In the genomic region with DNA sequence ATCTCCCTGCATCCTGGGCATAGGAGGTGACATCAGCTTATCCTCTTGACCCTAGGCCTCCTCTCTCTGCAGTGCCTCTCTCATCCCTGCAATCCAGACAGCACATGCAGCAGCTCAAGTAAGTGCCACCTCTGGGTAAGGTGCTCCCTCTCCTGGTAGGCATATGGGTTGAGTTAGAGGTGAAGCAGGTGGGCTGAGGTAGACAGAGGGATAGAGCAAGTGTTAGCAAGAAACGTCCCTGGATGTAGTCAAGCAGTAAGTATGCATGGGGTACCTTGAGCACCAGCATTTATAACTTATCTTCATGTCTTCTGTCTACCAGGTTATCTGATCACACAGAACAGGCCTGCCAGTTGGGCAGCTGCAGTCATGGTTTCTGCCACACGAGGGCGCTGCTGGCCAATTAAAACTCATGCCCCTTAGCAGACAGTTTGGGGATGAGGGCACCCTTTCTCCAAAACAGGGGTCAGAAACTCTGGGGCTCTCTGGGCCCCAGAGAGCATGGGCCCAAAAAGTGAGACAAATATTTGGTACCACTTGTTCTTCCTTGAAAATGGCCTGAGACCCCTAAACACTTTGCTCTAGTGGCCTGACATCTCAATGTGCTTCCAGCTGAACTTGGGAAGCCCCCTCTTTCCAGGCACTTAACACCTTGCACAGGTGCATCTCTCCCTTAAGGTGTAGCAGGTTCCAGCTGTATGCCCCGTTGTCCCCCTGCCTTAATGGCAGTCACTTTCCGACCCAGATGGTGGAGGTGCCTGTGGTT, we compare ENCODE assay signal across 1 cellular context.
A peak's percentile ranks its signal among the peaks of the same experiment; 100 is the strongest.
TF ChIP-seq lines count a peak whose summit lies in the region.

No MANE protein-coding gene starts in this region.

TF ChIP-seq in K562, 482 proteins besides CTCF, POLR2A, EP300 and RAD21 (continued from another document and continues in another):
- TF ChIP-seq JUND (IDR thresholded peaks at IDR 0.05; ENCODE audit: borderline replicate concordance, low read depth, low read length) (no peak), JUND (tag; IDR thresholded peaks at IDR 0.05; ENCODE audit: borderline replicate concordance, low read depth, low read length) (0 out of 3 replicates have a peak, but pooled peaks have one; percentile 21), KLF13 (tag; IDR thresholded peaks at IDR 0.05; ENCODE audit: borderline replicate concordance, low read depth) (no peak), SNRNP70 (optimal IDR thresholded peaks at IDR 0.05; ENCODE audit: low read depth, low read length) (no peak), SREBF2 (CRISPR knock-in tag; IDR thresholded peaks at IDR 0.05) (no peak), SRSF3 (IDR thresholded peaks at IDR 0.05; ENCODE audit: insufficient read depth, low read length) (no peak), HDAC8 (tag; IDR thresholded peaks at IDR 0.05) (no peak), ZBTB1 (CRISPR knock-in tag; IDR thresholded peaks at IDR 0.05; ENCODE audit: borderline replicate concordance, low read depth) (no peak), SRSF7 (optimal IDR thresholded peaks at IDR 0.05; ENCODE audit: low read depth, low read length) (no peak), ARID2 (IDR thresholded peaks at IDR 0.05) (0 out of 2 replicates have a peak, but pooled peaks have one; percentile 32), ZNF134 (CRISPR knock-in tag; conservative IDR thresholded peaks at IDR 0.05) (no peak), BHLHE40 (IDR thresholded peaks at IDR 0.05; ENCODE audit: low read length) (no peak), PHF20 (IDR thresholded peaks at IDR 0.05; ENCODE audit: partially characterized antibody) (no peak), SMC3 (conservative IDR thresholded peaks at IDR 0.05; ENCODE audit: insufficient read depth, low read depth, low read length) (peak; percentile 75), PHB (CRISPR knock-in tag; IDR thresholded peaks at IDR 0.05) (no peak), ELF1 (tag; IDR thresholded peaks at IDR 0.05) (no peak), BRD9 (IDR thresholded peaks at IDR 0.05; ENCODE audit: low read depth, partially characterized antibody) (no peak), HIVEP1 (CRISPR knock-in tag; IDR thresholded peaks at IDR 0.05) (no peak), SFPQ (IDR thresholded peaks at IDR 0.05; ENCODE audit: low read depth, low read length) (no peak), LARP7 (IDR thresholded peaks at IDR 0.05) (no peak), E4F1 (CRISPR knock-in tag; IDR thresholded peaks at IDR 0.05; ENCODE audit: borderline replicate concordance) (no peak), MLX (CRISPR knock-in tag; conservative IDR thresholded peaks at IDR 0.05) (no peak), GABPA (tag; conservative IDR thresholded peaks at IDR 0.05; ENCODE audit: low read depth) (no peak), TFAP4 (CRISPR knock-in tag; IDR thresholded peaks at IDR 0.05; ENCODE audit: borderline replicate concordance) (0 out of 2 replicates have a peak, but pooled peaks have one; percentile 36), BCL6 (CRISPR knock-in tag; IDR thresholded peaks at IDR 0.05) (no peak), XRCC5 (IDR thresholded peaks at IDR 0.05; ENCODE audit: low read depth, low read length) (peak; percentile 89), DLX4 (CRISPR knock-in tag; IDR thresholded peaks at IDR 0.05) (no peak), GATA2 (CRISPR knock-in tag; IDR thresholded peaks at IDR 0.05) (no peak), SMARCE1 (IDR thresholded peaks at IDR 0.05) (no peak), SNIP1 (IDR thresholded peaks at IDR 0.05; ENCODE audit: low read depth) (no peak), RUNX1 (IDR thresholded peaks at IDR 0.05; ENCODE audit: low read depth) (no peak), DPF2 (IDR thresholded peaks at IDR 0.05) (no peak), STAT6 (CRISPR knock-in tag; IDR thresholded peaks at IDR 0.05) (no peak), PTRF (tag; IDR thresholded peaks at IDR 0.05) (no peak), ATF7 (IDR thresholded peaks at IDR 0.05) (no peak), ZNF431 (CRISPR knock-in tag; IDR thresholded peaks at IDR 0.05) (no peak), CBX5 (IDR thresholded peaks at IDR 0.05; ENCODE audit: borderline replicate concordance, low read depth) (no peak), RHOXF2B (CRISPR knock-in tag; conservative IDR thresholded peaks at IDR 0.05) (no peak), HNRNPLL (IDR thresholded peaks at IDR 0.05; ENCODE audit: low read depth, low read length, poor library complexity, severe bottlenecking) (no peak), MIER1 (IDR thresholded peaks at IDR 0.05; ENCODE audit: low read depth) (no peak), RBM17 (IDR thresholded peaks at IDR 0.05; ENCODE audit: borderline replicate concordance, low read depth, low read length) (no peak), ILK (tag; IDR thresholded peaks at IDR 0.05; ENCODE audit: borderline replicate concordance, low read depth) (no peak), ZEB2 (IDR thresholded peaks at IDR 0.05) (no peak), ZNF347 (CRISPR knock-in tag; IDR thresholded peaks at IDR 0.05; ENCODE audit: low read depth) (no peak), RB1 (IDR thresholded peaks at IDR 0.05; ENCODE audit: low read depth) (0 out of 2 replicates have a peak, but pooled peaks have one; percentile 28), ADNP (tag; IDR thresholded peaks at IDR 0.05) (no peak), HMGN3 (IDR thresholded peaks at IDR 0.05; ENCODE audit: borderline replicate concordance, extremely low read depth, insufficient read length, low read depth, low read length) (no peak), HDAC2 (IDR thresholded peaks at IDR 0.05) (no peak), SIX5 (IDR thresholded peaks at IDR 0.05; ENCODE audit: borderline replicate concordance in 1 of 2, insufficient read depth in 1 of 2, low read depth in 1 of 2, low read length in 2 of 2) (no peak)
- TF ChIP-seq, protein P1, sequence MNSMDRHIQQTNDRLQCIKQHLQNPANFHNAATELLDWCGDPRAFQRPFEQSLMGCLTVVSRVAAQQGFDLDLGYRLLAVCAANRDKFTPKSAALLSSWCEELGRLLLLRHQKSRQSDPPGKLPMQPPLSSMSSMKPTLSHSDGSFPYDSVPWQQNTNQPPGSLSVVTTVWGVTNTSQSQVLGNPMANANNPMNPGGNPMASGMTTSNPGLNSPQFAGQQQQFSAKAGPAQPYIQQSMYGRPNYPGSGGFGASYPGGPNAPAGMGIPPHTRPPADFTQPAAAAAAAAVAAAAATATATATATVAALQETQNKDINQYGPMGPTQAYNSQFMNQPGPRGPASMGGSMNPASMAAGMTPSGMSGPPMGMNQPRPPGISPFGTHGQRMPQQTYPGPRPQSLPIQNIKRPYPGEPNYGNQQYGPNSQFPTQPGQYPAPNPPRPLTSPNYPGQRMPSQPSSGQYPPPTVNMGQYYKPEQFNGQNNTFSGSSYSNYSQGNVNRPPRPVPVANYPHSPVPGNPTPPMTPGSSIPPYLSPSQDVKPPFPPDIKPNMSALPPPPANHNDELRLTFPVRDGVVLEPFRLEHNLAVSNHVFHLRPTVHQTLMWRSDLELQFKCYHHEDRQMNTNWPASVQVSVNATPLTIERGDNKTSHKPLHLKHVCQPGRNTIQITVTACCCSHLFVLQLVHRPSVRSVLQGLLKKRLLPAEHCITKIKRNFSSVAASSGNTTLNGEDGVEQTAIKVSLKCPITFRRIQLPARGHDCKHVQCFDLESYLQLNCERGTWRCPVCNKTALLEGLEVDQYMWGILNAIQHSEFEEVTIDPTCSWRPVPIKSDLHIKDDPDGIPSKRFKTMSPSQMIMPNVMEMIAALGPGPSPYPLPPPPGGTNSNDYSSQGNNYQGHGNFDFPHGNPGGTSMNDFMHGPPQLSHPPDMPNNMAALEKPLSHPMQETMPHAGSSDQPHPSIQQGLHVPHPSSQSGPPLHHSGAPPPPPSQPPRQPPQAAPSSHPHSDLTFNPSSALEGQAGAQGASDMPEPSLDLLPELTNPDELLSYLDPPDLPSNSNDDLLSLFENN (IDR thresholded peaks at IDR 0.05; ENCODE audit: low read depth in 2 of 2, low read length in 2 of 2), result no peak
- TF ChIP-seq, protein P2, sequence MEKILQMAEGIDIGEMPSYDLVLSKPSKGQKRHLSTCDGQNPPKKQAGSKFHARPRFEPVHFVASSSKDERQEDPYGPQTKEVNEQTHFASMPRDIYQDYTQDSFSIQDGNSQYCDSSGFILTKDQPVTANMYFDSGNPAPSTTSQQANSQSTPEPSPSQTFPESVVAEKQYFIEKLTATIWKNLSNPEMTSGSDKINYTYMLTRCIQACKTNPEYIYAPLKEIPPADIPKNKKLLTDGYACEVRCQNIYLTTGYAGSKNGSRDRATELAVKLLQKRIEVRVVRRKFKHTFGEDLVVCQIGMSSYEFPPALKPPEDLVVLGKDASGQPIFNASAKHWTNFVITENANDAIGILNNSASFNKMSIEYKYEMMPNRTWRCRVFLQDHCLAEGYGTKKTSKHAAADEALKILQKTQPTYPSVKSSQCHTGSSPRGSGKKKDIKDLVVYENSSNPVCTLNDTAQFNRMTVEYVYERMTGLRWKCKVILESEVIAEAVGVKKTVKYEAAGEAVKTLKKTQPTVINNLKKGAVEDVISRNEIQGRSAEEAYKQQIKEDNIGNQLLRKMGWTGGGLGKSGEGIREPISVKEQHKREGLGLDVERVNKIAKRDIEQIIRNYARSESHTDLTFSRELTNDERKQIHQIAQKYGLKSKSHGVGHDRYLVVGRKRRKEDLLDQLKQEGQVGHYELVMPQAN (IDR thresholded peaks at IDR 0.05; ENCODE audit: borderline replicate concordance), result no peak
